8 cellular contexts compared by ENCODE assay signal in genomic region chr17:40139566-40140058, GRCh38. TPM values are rescaled to one million over a fixed set of nuclear protein-coding genes. Genes with fewer than 3 reads are reported as not detected.
DNase-seq lines count a peak whose midpoint lies in the region; ATAC-seq and TF ChIP-seq lines count a peak whose summit lies in the region.

No MANE protein-coding gene starts in this region.

- H3K9me3 Mint-ChIP-seq in mesothelial cell of epicardium: no peaks in the 10 kb centered on the region

- intact Hi-C loops in aorta (cut with DNase I): loop anchor here in 1 of 2 donors (2.0 kb wide), 1 partner anchor 17 kb away; no protein-coding TSS in a partner anchor

- H3K27ac ChIP-seq in aorta (ENCODE audit: low read depth in 1 of 2, low read length in 2 of 2): peak overlapping the region; percentile 16 to 100

- no peaks in the 10 kb centered on the region for H3K9me3 ChIP-seq in aorta (ENCODE audit: control insufficient read depth, low read length)

- in situ Hi-C loops in GM13977 (cut with MboI; ENCODE audit: low pct_unique_long_range_greater_than_20kb, low sequenced_read_pairs, unreplicated experiment): no loop called here

- ATAC-seq in GM19455 (IDR thresholded peaks at IDR 0.05; ENCODE audit: unreplicated experiment) (peak; percentile 27), aorta (ENCODE audit: low FRiP score) (peak; percentile 8), GM19351 (IDR thresholded peaks at IDR 0.05; ENCODE audit: unreplicated experiment) (no peak)

- H3K4me1 Mint-ChIP-seq in mesothelial cell of epicardium: peaks cover 21% of the 10 kb centered on the region

- H3K36me3 Mint-ChIP-seq in mesothelial cell of epicardium: peaks cover 30% of the 10 kb centered on the region

- peaks cover 0 to 2% of the 10 kb centered on the region in 2 donors for H3K4me1 ChIP-seq in aorta (ENCODE audit: control insufficient read depth in 1 of 2, insufficient read depth in 2 of 2, low read length in 2 of 2)

- peak overlapping the region; percentile 58 for H3K4me3 ChIP-seq in AG09309 (ENCODE audit: control insufficient read depth, low read depth, low read length)
- peak overlapping the region; percentile 73 for H3K4me3 ChIP-seq in Jurkat, Clone E6-1 (ENCODE audit: low read length)
- H3K4me3 ChIP-seq in aorta (ENCODE audit: low read length in 2 of 2): peak overlapping the region; percentile 9 to 78

- H3K27me3 ChIP-seq in aorta (ENCODE audit: control insufficient read depth in 1 of 2, insufficient read depth in 2 of 2, low read length in 1 of 2): no peaks in the 10 kb centered on the region

- no peak for TF ChIP-seq CTCF in AG09309 (IDR thresholded peaks at IDR 0.05; ENCODE audit: control insufficient read depth, insufficient read depth, low read depth, low read length, missing control alignments)
- TF ChIP-seq CTCF in mesothelial cell of epicardium (IDR thresholded peaks at IDR 0.05; ENCODE audit: unreplicated experiment): no peak
- no peak for TF ChIP-seq CTCF in GM13977 (IDR thresholded peaks at IDR 0.05; ENCODE audit: extremely low read depth, insufficient read depth, missing control alignments)

- H3K4me3 Mint-ChIP-seq in mesothelial cell of epicardium: peak overlapping the region; percentile 85

- 3% methylated on average over 14 of the region's 14 CpGs for WGBS in aorta, 2 donors

- no peaks in the 10 kb centered on the region for H3K27me3 Mint-ChIP-seq in mesothelial cell of epicardium (ENCODE audit: low read depth)

- H3K36me3 ChIP-seq in aorta (ENCODE audit: control insufficient read depth in 1 of 2, insufficient read depth in 2 of 2, low read length in 1 of 2): no peaks in the 10 kb centered on the region

- DNase-seq in AG09309 (ENCODE audit: low read depth) (no peak), cerebellar cortex (ENCODE audit: low spot score) (peak; percentile 27), mesothelial cell of epicardium (ENCODE audit: low spot score in 2 of 2, unreplicated experiment in 2 of 2) (no peak), aorta (no peak), GM13977 (ENCODE audit: low spot score) (no peak)
- no peak for DNase-seq in Jurkat, Clone E6-1 (ENCODE audit: low read depth, low spot score)

- peak overlapping the region; percentile 99 for H3K27ac Mint-ChIP-seq in mesothelial cell of epicardium

RNA-seq across cellular contexts. Expression of gene CASC3, which starts 0.7 kb away (rescaled TPM):
- 72.0 TPM for polyA plus RNA-seq in Jurkat, Clone E6-1 (2012; ENCODE audit: insufficient read depth, insufficient read length)
- 103 to 107 TPM (median 107 TPM) in 3 replicates for total RNA-seq in mesothelial cell of epicardium
- 100 to 1,000 TPM; 115 to 116 TPM for total RNA-seq in aorta
- polyA plus RNA-seq in aorta: 10 to 100 TPM; 68.3 to 94.7 TPM

RNA-seq across cellular contexts. Expression of gene MSL1, which starts 17.8 kb away (rescaled TPM):
- 61.3 TPM for polyA plus RNA-seq in Jurkat, Clone E6-1 (2012; ENCODE audit: insufficient read depth, insufficient read length)
- total RNA-seq in mesothelial cell of epicardium (132 to 139 TPM (median 135 TPM) in 3 replicates), aorta (100 to 1,000 TPM in 1 of 2 donors, 10 to 100 TPM in 1; 81.0 to 100 TPM)
- polyA plus RNA-seq in aorta: 100 to 1,000 TPM in 1 of 2 donors, 10 to 100 TPM in 1; 21.2 to 171 TPM

RNA-seq across cellular contexts. Expression of gene RAPGEFL1, which starts 37.7 kb away (rescaled TPM):
- polyA plus RNA-seq in Jurkat, Clone E6-1 (2012; ENCODE audit: insufficient read depth, insufficient read length): 12.0 TPM
- total RNA-seq in mesothelial cell of epicardium: 23.1 to 28.2 TPM (median 23.8 TPM) in 3 replicates
- total RNA-seq in aorta: 10 to 100 TPM; 13.9 to 16.6 TPM
- 1 to 10 TPM; 6.4 to 8.5 TPM for polyA plus RNA-seq in aorta

RNA-seq across cellular contexts. Expression of gene NR1D1, which starts 39.2 kb away (rescaled TPM):
- 13.3 TPM for polyA plus RNA-seq in Jurkat, Clone E6-1 (2012; ENCODE audit: insufficient read depth, insufficient read length)
- total RNA-seq in mesothelial cell of epicardium (2.4 to 2.6 TPM (median 2.6 TPM) in 3 replicates), aorta (10 to 100 TPM; 18.4 to 53.6 TPM)
- 10 to 100 TPM in 1 of 2 donors, 1 to 10 TPM in 1; 8.6 to 28.5 TPM for polyA plus RNA-seq in aorta
